19 cellular contexts compared by ENCODE assay signal in genomic region chr3:107634142-107634489, GRCh38.
DNase-seq lines count a peak whose midpoint lies in the region; ATAC-seq and TF ChIP-seq lines count a peak whose summit lies in the region.
"Had no signal": no experiment of that assay in that cellular context is flagged by ENCODE, and none has a peak within 500 bp of the region (broad histone marks: within the 10 kb centered on the region; RNA-seq: fewer than 3 reads in every experiment).

No MANE protein-coding gene starts in this region.

- H3K27me3 ChIP-seq in thyroid gland (no peaks in the 10 kb centered on the region), sigmoid colon (no peaks in the 10 kb centered on the region)

- no peaks in the 10 kb centered on the region for H3K27me3 Mint-ChIP-seq in activated T-helper 2 cell treated with anti-CD3 and anti-CD28 coated beads, Interferon-gamma antibody, Interleukin-2, Interleukin-4, amounts not matched to agents 10 μg/mL and 5 μg/mL and 100 μg/mL, durations not matched to agents 14 hours and 24 hours and 36 hours (ENCODE audit: low read depth)
- H3K27me3 Mint-ChIP-seq: activated naive CD4-positive, alpha-beta T cell treated with anti-CD3 and anti-CD28 coated beads, Interleukin-2, amount 10 ng/mL, durations not matched to agents 7 days and 5 days had no signal

- H3K9me3 Mint-ChIP-seq in activated T-helper 2 cell treated with anti-CD3 and anti-CD28 coated beads, Interferon-gamma antibody, Interleukin-2, Interleukin-4, amounts not matched to agents 10 μg/mL and 5 μg/mL and 100 μg/mL, durations not matched to agents 14 hours and 24 hours and 36 hours = no peaks in the 10 kb centered on the region
- H3K9me3 Mint-ChIP-seq: activated naive CD4-positive, alpha-beta T cell treated with anti-CD3 and anti-CD28 coated beads, Interleukin-2, amount 10 ng/mL, durations not matched to agents 7 days and 5 days had no signal

- H3K27ac Mint-ChIP-seq in activated T-helper 2 cell treated with anti-CD3 and anti-CD28 coated beads, Interferon-gamma antibody, Interleukin-2, Interleukin-4, amounts not matched to agents 10 μg/mL and 5 μg/mL and 100 μg/mL, durations not matched to agents 14 hours and 24 hours and 36 hours = peak overlapping the region; percentile 52
- H3K27ac Mint-ChIP-seq: activated naive CD4-positive, alpha-beta T cell treated with anti-CD3 and anti-CD28 coated beads, Interleukin-2, amount 10 ng/mL, durations not matched to agents 7 days and 5 days had no signal

- peaks cover 27% of the 10 kb centered on the region for H3K4me1 Mint-ChIP-seq in activated T-helper 2 cell treated with anti-CD3 and anti-CD28 coated beads, Interferon-gamma antibody, Interleukin-2, Interleukin-4, amounts not matched to agents 10 μg/mL and 5 μg/mL and 100 μg/mL, durations not matched to agents 14 hours and 24 hours and 36 hours (ENCODE audit: low read depth)

- no peaks in the 10 kb centered on the region for H3K36me3 Mint-ChIP-seq in activated T-helper 2 cell treated with anti-CD3 and anti-CD28 coated beads, Interferon-gamma antibody, Interleukin-2, Interleukin-4, amounts not matched to agents 10 μg/mL and 5 μg/mL and 100 μg/mL, durations not matched to agents 14 hours and 24 hours and 36 hours (ENCODE audit: low read depth)

- H3K36me3 ChIP-seq in thyroid gland (no peaks in the 10 kb centered on the region), sigmoid colon (no peaks in the 10 kb centered on the region)

- intact Hi-C loops in activated T-helper 2 cell treated with anti-CD3 and anti-CD28 coated beads, Interferon-gamma antibody, Interleukin-2, Interleukin-4, amounts not matched to agents 10 μg/mL and 5 μg/mL and 100 μg/mL, durations not matched to agents 14 hours and 24 hours and 36 hours (cut with micrococcal nuclease) = no loop called here
- intact Hi-C loops in thyroid gland (cut with DNase I) = no loop called here
- intact Hi-C loops in sigmoid colon (cut with DNase I) = no loop called here

- WGBS in thyroid gland, 2 donors = 96% methylated on average over 3 of the region's 3 CpGs
- 93 to 95% methylated on average over 3 of the region's 3 CpGs for WGBS in sigmoid colon, 2 donors

- no peak for TF ChIP-seq CTCF in thyroid gland (IDR thresholded peaks at IDR 0.05)
- TF ChIP-seq CTCF in sigmoid colon (IDR thresholded peaks at IDR 0.05) = no peak

- H3K27ac ChIP-seq in thyroid gland = no peak overlapping the region
- H3K27ac ChIP-seq in sigmoid colon = no peak overlapping the region
- H3K27ac ChIP-seq: parathyroid adenoma, PC-9 had no signal

- no peak overlapping the region for H3K4me3 Mint-ChIP-seq in activated T-helper 2 cell treated with anti-CD3 and anti-CD28 coated beads, Interferon-gamma antibody, Interleukin-2, Interleukin-4, amounts not matched to agents 10 μg/mL and 5 μg/mL and 100 μg/mL, durations not matched to agents 14 hours and 24 hours and 36 hours (ENCODE audit: low read depth)
- H3K4me3 Mint-ChIP-seq: activated naive CD4-positive, alpha-beta T cell treated with anti-CD3 and anti-CD28 coated beads, Interleukin-2, amount 10 ng/mL, durations not matched to agents 7 days and 5 days had no signal

- H3K4me3 ChIP-seq in thyroid gland (replicated peaks in 1 of 3) = no peak overlapping the region
- H3K4me3 ChIP-seq in sigmoid colon = no peak overlapping the region
- H3K4me3 ChIP-seq: PC-9 had no signal

- ATAC-seq in GM19023 (IDR thresholded peaks at IDR 0.05; ENCODE audit: unreplicated experiment) = peak; percentile 33
- peak; percentile 41 for ATAC-seq in GM21723 (IDR thresholded peaks at IDR 0.05; ENCODE audit: unreplicated experiment)
- ATAC-seq in HG03097 (IDR thresholded peaks at IDR 0.05; ENCODE audit: low FRiP score, unreplicated experiment) = peak; percentile 20
- ATAC-seq: activated CD8-positive, alpha-beta T cell treated with anti-CD3 and anti-CD28 coated beads, Interleukin-2, amount 10 ng/mL, durations not matched to agents 7 days and 5 days had no signal

- H3K4me1 ChIP-seq in thyroid gland = peaks cover 5 to 6% of the 10 kb centered on the region in 2 donors
- H3K4me1 ChIP-seq in sigmoid colon = peaks cover 0 to 11% (median 0%) of the 10 kb centered on the region in 4 donors

- no peak for DNase-seq in activated T-helper 2 cell treated with anti-CD3 and anti-CD28 coated beads, Interferon-gamma antibody, Interleukin-2, Interleukin-4, amounts not matched to agents 10 μg/mL and 5 μg/mL and 100 μg/mL, durations not matched to agents 14 hours and 24 hours and 36 hours (ENCODE audit: low spot score)
- DNase-seq in mesenteric fat pad (ENCODE audit: low spot score) (no peak), thyroid gland (no peak), sigmoid colon (no peak), cerebellar cortex (ENCODE audit: low spot score) (no peak)
- DNase-seq: activated CD8-positive, alpha-beta T cell treated with anti-CD3 and anti-CD28 coated beads, Interleukin-2, amount 10 ng/mL, durations not matched to agents 7 days and 5 days; activated naive CD4-positive, alpha-beta T cell treated with anti-CD3 and anti-CD28 coated beads, Interleukin-2, amount 10 ng/mL, durations not matched to agents 7 days and 5 days; caudate nucleus; H7; Karpas-422; midbrain; NCI-H2081 treated with DMSO at 0.1 percent for 48 hours; PC-9; stimulated activated CD4-positive, alpha-beta T cell treated with anti-CD3 and anti-CD28 coated beads, Interleukin-1b, Interleukin-23, amount 100 ng/mL, for 48 hours; stimulated activated naive CD4-positive, alpha-beta T cell treated with Interleukin-2 at 50 U/mL for 16 hours had no signal

- TF ChIP-seq POLR2A in thyroid gland (IDR thresholded peaks at IDR 0.05) (no peak), sigmoid colon (IDR thresholded peaks at IDR 0.05) (no peak)

- no peak for TF ChIP-seq EP300 in sigmoid colon (IDR thresholded peaks at IDR 0.05)

- H3K9me3 ChIP-seq in thyroid gland (no peaks in the 10 kb centered on the region), sigmoid colon (no peaks in the 10 kb centered on the region)
